21 cellular contexts compared by ENCODE assay signal in genomic region chr5:133519191-133519590, GRCh38.
DNase-seq lines count a peak whose midpoint lies in the region; ATAC-seq and TF ChIP-seq lines count a peak whose summit lies in the region.
"Had no signal": no experiment of that assay in that cellular context is flagged by ENCODE, and none has a peak within 500 bp of the region (broad histone marks: within the 10 kb centered on the region; RNA-seq: fewer than 3 reads in every experiment).

No MANE protein-coding gene starts in this region.

- peak overlapping the region; percentile 44 for H2AFZ ChIP-seq in parathyroid adenoma
- H2AFZ ChIP-seq: GM23338 had no signal

- H3K27me3 ChIP-seq in parathyroid adenoma (ENCODE audit: control insufficient read depth, insufficient read depth, low read length), result no peaks in the 10 kb centered on the region

- H3K4me1 ChIP-seq in parathyroid adenoma, result peaks cover 27% of the 10 kb centered on the region
- H3K4me1 ChIP-seq: HAP-1 had no signal

- H3K36me3 ChIP-seq in parathyroid adenoma (ENCODE audit: control insufficient read depth, insufficient read depth, low read length), result no peaks in the 10 kb centered on the region
- H3K36me3 ChIP-seq: HAP-1 had no signal

- H3K9me3 ChIP-seq in parathyroid adenoma (ENCODE audit: control insufficient read depth, low read length), result no peaks in the 10 kb centered on the region
- H3K9me3 ChIP-seq: HAP-1 had no signal

- intact Hi-C loops in left colon (cut with DNase I, micrococcal nuclease), result no loop called here

- ATAC-seq in left colon, result no peak
- ATAC-seq: GM23338, PC-3 had no signal

- peak overlapping the region; percentile 59 for H3K27ac ChIP-seq in parathyroid adenoma
- H3K27ac ChIP-seq: C4-2B, SK-N-MC had no signal

- no peak overlapping the region for H3K4me3 ChIP-seq in parathyroid adenoma (ENCODE audit: low read depth, low read length)
- H3K4me3 ChIP-seq: GM23338, HAP-1, SK-N-MC had no signal

- no peak overlapping the region for H3K9ac ChIP-seq in parathyroid adenoma

- peak; percentile 26 for DNase-seq in NCI-H2029 (lab: John Stamatoyannopoulos, UW)
- no peak for DNase-seq in NCI-H2029 treated with DMSO at 0.1 percent for 48 hours (lab: John Stamatoyannopoulos, UW)
- peak; percentile 58 for DNase-seq in G401 (ENCODE audit: low spot score)
- DNase-seq in cerebellum (ENCODE audit: low spot score), result peak; percentile 26
- no peak for DNase-seq in left colon
- DNase-seq in NK-92 treated with Interleukin-12 subunit alpha and Interleukin-12 subunit beta, amount 100 ng/mL, for 24 hours (lab: John Stamatoyannopoulos, UW), result no peak
- DNase-seq in COLO829 (ENCODE audit: low spot score), result no peak
- DNase-seq: CD8-positive, alpha-beta memory T cell; EL; Kasumi-1; NCI-H1436; NCI-H2081; NCI-H82; PC-3; SHP77 treated with DMSO at 0.1 percent for 48 hours; T-helper 2 cell had no signal

- H3K4me2 ChIP-seq in parathyroid adenoma (ENCODE audit: low read length), result no peak overlapping the region
- H3K4me2 ChIP-seq: GM23338 had no signal

- in situ Hi-C loops in G401 (cut with HindIII; ENCODE audit: low sequenced_read_pairs), result no loop called here

- TF ChIP-seq CTCF in parathyroid adenoma (IDR thresholded peaks at IDR 0.05), result no peak

- no peaks in the 10 kb centered on the region for H3K79me2 ChIP-seq in parathyroid adenoma

Comparison
In these comparisons a context has a peak if more than half of its experiments do, and no peak if none do; other contexts are left out.
1. DNase-seq: peak in NCI-H2029 (single experiment), G401 (single experiment) and cerebellum (single experiment); none in NCI-H2029 treated with DMSO at 0.1 percent for 48 hours (single experiment), left colon (0 of 2), NK-92 treated with Interleukin-12 subunit alpha and Interleukin-12 subunit beta, amount 100 ng/mL, for 24 hours (single experiment) and COLO829 (single experiment).